Comparison of ENCODE assay signal across 1 cellular context in the genomic region with DNA sequence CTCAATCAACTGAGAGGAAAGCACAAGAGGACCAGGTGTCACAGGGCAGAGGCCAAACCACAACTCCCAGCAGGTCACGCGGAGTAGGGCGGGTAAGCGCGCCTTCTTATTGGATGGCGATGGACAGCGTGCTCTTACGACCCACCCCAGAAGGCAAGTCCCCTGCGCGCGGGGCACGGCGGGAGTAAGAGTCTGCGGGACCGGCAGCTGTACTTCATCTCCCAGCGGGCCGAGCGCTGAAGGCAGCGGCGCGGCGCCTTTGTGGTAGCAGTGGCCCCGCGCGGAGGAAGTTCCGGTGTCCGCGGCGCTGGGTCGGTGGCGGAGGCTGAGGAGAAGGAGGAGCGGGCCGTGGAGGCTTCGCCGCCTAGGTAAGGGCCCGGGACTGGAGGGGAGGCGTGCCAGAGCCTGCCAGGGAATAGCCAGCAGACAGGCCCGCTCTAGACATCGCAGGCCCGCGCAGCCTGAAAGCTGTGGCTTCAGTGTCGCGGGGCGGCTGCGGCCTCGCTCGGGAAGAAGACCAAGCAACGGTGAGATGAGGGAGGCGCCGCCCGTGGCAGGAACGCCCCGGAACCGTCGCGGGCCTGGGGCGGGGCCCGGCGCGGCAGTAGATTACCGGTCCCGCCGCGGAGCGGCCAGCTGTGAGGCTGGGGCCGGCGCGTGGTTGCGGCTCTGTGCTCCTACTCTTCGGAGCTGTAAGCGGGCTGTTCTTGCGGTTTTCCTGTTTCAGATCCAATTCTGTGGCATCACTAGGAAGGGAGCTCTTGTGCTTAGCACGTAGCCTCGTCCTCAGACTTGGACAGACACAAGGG.
TF ChIP-seq lines count a peak whose summit lies in the region.

A gene with protein sequence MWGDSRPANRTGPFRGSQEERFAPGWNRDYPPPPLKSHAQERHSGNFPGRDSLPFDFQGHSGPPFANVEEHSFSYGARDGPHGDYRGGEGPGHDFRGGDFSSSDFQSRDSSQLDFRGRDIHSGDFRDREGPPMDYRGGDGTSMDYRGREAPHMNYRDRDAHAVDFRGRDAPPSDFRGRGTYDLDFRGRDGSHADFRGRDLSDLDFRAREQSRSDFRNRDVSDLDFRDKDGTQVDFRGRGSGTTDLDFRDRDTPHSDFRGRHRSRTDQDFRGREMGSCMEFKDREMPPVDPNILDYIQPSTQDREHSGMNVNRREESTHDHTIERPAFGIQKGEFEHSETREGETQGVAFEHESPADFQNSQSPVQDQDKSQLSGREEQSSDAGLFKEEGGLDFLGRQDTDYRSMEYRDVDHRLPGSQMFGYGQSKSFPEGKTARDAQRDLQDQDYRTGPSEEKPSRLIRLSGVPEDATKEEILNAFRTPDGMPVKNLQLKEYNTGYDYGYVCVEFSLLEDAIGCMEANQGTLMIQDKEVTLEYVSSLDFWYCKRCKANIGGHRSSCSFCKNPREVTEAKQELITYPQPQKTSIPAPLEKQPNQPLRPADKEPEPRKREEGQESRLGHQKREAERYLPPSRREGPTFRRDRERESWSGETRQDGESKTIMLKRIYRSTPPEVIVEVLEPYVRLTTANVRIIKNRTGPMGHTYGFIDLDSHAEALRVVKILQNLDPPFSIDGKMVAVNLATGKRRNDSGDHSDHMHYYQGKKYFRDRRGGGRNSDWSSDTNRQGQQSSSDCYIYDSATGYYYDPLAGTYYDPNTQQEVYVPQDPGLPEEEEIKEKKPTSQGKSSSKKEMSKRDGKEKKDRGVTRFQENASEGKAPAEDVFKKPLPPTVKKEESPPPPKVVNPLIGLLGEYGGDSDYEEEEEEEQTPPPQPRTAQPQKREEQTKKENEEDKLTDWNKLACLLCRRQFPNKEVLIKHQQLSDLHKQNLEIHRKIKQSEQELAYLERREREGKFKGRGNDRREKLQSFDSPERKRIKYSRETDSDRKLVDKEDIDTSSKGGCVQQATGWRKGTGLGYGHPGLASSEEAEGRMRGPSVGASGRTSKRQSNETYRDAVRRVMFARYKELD (plus strand): TSS at position 293 of the 809 bp plus-strand sequence. CDS start 22,492 bp downstream, outside the sequence.

TF ChIP-seq in A549, 52 proteins besides CTCF, POLR2A, EP300 and RAD21 (continued from another document):
- TF ChIP-seq ZNF302 (CRISPR knock-in tag; IDR thresholded peaks at IDR 0.05) (no peak), MYC (IDR thresholded peaks at IDR 0.05; ENCODE audit: borderline replicate concordance, low read length) (0 out of 2 replicates have a peak, but pooled peaks have one; percentile 42), JUN (IDR thresholded peaks at IDR 0.05) (peak; percentile 60 to 91; a peak in 3 of 5 replicates), PHF8 (IDR thresholded peaks at IDR 0.05; ENCODE audit: borderline replicate concordance, low read depth) (peak; percentile 95)
- TF ChIP-seq, protein P1, sequence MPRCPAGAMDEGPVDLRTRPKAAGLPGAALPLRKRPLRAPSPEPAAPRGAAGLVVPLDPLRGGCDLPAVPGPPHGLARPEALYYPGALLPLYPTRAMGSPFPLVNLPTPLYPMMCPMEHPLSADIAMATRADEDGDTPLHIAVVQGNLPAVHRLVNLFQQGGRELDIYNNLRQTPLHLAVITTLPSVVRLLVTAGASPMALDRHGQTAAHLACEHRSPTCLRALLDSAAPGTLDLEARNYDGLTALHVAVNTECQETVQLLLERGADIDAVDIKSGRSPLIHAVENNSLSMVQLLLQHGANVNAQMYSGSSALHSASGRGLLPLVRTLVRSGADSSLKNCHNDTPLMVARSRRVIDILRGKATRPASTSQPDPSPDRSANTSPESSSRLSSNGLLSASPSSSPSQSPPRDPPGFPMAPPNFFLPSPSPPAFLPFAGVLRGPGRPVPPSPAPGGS (IDR thresholded peaks at IDR 0.05) = peak; percentile 61; the same call in 2 of the 3 replicates
